ENCODE assay signal across 2 cellular contexts in the genomic region with DNA sequence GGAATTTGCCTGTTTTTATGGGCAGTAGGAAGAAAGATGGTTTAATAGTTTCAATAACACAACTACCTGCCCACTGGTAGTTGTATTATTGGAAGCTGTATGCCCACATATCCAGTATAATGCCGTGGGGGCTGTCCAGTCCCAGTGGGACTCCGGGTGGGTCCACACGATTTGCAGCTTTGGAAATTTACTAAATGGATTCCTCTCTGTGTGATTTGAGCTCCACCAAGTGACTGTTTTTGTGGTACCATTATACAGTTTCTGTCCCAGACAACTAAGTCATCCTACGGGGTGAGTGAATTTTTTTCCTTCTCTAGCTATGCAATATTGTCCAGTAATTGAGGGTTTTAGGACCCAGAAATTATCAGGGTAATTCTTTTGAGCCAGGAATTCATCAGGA.
TF ChIP-seq lines count a peak whose summit lies in the region.

No MANE protein-coding gene starts in this region.

TF ChIP-seq in IMR-90, 13 proteins besides CTCF, POLR2A, EP300 and RAD21:
- TF ChIP-seq RCOR1 (IDR thresholded peaks at IDR 0.05; ENCODE audit: insufficient replicate concordance, low read length) (no peak), RFX5 (IDR thresholded peaks at IDR 0.05; ENCODE audit: low read depth, low read length) (no peak), MXI1 (IDR thresholded peaks at IDR 0.05; ENCODE audit: borderline replicate concordance, low read depth, low read length) (no peak), NFE2L2 (IDR thresholded peaks at IDR 0.05; ENCODE audit: low read depth, low read length) (no peak), BHLHE40 (IDR thresholded peaks at IDR 0.05; ENCODE audit: low read depth, low read length) (no peak)

TF ChIP-seq in GM12878, 131 proteins besides CTCF, POLR2A, EP300 and RAD21 (continued from another document):
- TF ChIP-seq YY1 (IDR thresholded peaks at IDR 0.05; ENCODE audit: low read depth, low read length) (no peak), CEBPZ (IDR thresholded peaks at IDR 0.05; ENCODE audit: low read depth, low read length) (no peak), CBFB (IDR thresholded peaks at IDR 0.05; ENCODE audit: low read depth) (no peak), GATAD2B (conservative IDR thresholded peaks at IDR 0.05; ENCODE audit: low read depth) (no peak)
- TF ChIP-seq, protein P1, sequence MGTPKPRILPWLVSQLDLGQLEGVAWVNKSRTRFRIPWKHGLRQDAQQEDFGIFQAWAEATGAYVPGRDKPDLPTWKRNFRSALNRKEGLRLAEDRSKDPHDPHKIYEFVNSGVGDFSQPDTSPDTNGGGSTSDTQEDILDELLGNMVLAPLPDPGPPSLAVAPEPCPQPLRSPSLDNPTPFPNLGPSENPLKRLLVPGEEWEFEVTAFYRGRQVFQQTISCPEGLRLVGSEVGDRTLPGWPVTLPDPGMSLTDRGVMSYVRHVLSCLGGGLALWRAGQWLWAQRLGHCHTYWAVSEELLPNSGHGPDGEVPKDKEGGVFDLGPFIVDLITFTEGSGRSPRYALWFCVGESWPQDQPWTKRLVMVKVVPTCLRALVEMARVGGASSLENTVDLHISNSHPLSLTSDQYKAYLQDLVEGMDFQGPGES (IDR thresholded peaks at IDR 0.05), result no peak
